Comparison of ENCODE assay signal across 8 cellular contexts in the genomic region with DNA sequence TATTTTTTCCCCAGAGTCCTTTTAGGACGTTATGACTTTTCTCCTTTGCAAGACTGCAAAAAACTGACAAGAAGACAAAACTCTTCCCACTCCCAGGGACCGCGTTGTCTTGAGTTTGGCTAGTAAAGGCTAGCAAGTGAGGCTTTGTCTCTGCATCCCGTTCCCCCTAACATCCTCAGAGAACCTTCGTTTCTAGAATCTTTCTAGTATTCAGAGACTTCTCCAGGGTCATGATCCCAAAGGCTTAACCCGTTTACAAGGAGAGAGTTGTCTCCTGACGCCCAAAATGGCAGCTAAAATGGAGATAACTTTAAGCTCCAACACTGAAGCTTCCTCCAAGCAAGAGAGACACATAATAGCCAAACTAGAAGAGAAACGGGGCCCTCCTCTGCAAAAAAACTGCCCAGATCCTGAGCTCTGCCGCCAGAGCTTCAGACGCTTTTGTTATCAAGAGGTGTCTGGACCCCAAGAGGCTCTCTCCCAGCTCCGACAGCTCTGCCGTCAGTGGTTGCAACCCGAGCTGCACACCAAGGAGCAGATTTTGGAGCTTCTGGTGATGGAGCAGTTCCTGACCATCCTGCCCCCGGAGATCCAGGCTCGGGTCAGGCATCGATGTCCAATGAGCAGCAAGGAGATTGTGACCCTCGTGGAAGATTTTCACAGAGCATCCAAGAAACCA. TPM values are rescaled to one million over a fixed set of nuclear protein-coding genes. Genes with fewer than 3 reads are reported as not detected.
A peak's percentile ranks its signal among the peaks of the same experiment; 100 is the strongest.
DNase-seq lines count a peak whose midpoint lies in the region; ATAC-seq lines count a peak whose summit lies in the region.

No MANE protein-coding gene starts in this region.

- H3K36me3 Mint-ChIP-seq in activated naive CD4-positive, alpha-beta T cell treated with anti-CD3 and anti-CD28 coated beads, Interleukin-2, amount 50 U/mL, for 72 hours: peaks cover 71 to 78% of the 10 kb centered on the region in 2 donors

- H3K9ac ChIP-seq in stomach smooth muscle (ENCODE audit: low read length in 2 of 2): peak overlapping the region; percentile 90 to 96

- peaks cover 40 to 43% of the 10 kb centered on the region in 2 donors for H3K36me3 ChIP-seq in stomach smooth muscle (ENCODE audit: control insufficient read depth in 2 of 2, insufficient read depth in 2 of 2, low read length in 2 of 2)

- H3K27me3 ChIP-seq in stomach smooth muscle (ENCODE audit: control insufficient read depth in 1 of 2, insufficient read depth in 2 of 2, low read length in 2 of 2): no peaks in the 10 kb centered on the region

- H3K27ac ChIP-seq in stomach smooth muscle (ENCODE audit: low read length): peak overlapping the region; percentile 73

- DNase-seq in COR-L47 (lab: John Stamatoyannopoulos, UW) (peak; percentile 14), HT1080 (ENCODE audit: low read depth) (peak; percentile 5), iPS-NIHi7 (ENCODE audit: extremely low spot score) (peak; percentile 55), cerebellar nuclear complex (lab: John Stamatoyannopoulos, UW) (no peak), NCI-H187 treated with DMSO at 0.1 percent for 48 hours (lab: John Stamatoyannopoulos, UW) (no peak)
- DNase-seq in activated naive CD4-positive, alpha-beta T cell treated with anti-CD3 and anti-CD28 coated beads, Interleukin-2, amount 50 U/mL, for 72 hours (ENCODE audit: low spot score in 2 of 2): peak in 1 of 2 donors; percentile 12

- H3K27ac Mint-ChIP-seq in activated naive CD4-positive, alpha-beta T cell treated with anti-CD3 and anti-CD28 coated beads, Interleukin-2, amount 50 U/mL, for 72 hours: peak overlapping the region; percentile 91 to 94

- peak overlapping the region; percentile 74 to 92 for H3K4me3 ChIP-seq in stomach smooth muscle (ENCODE audit: low read length in 2 of 2)

- peaks cover 27 to 29% of the 10 kb centered on the region in 2 donors for H3K9me3 Mint-ChIP-seq in activated naive CD4-positive, alpha-beta T cell treated with anti-CD3 and anti-CD28 coated beads, Interleukin-2, amount 50 U/mL, for 72 hours

- H3K4me1 ChIP-seq in stomach smooth muscle (ENCODE audit: control insufficient read depth, insufficient read depth, low read length): peaks cover 19% of the 10 kb centered on the region

- peaks cover 9 to 39% of the 10 kb centered on the region in 2 donors for H3K9me3 ChIP-seq in stomach smooth muscle (ENCODE audit: control insufficient read depth in 2 of 2, low read length in 2 of 2)

- ATAC-seq in activated naive CD4-positive, alpha-beta T cell treated with anti-CD3 and anti-CD28 coated beads, Interleukin-2, amount 50 U/mL, for 72 hours: no peak
- no peak for ATAC-seq in GM21786 (IDR thresholded peaks at IDR 0.05; ENCODE audit: unreplicated experiment)

RNA-seq across cellular contexts. Expression of a gene that starts 0.8 kb away (rescaled TPM):
- 9.7 and 15.1 TPM in 2 replicates for total RNA-seq in HT1080 (2014; rRNA removed; shearing (Covaris generic))
- 11.4 and 15.0 TPM in 2 replicates for polyA plus RNA-seq in HT1080 (2015; cell fraction: cytosol; rRNA removed)
- 17.7 and 20.1 TPM in 2 replicates for polyA plus RNA-seq in HT1080 (2015; cell fraction: nucleus; rRNA removed)
- 1 to 10 TPM; 5.2 to 7.7 TPM for total RNA-seq in activated naive CD4-positive, alpha-beta T cell treated with anti-CD3 and anti-CD28 coated beads, Interleukin-2, amount 50 U/mL, for 72 hours

RNA-seq across cellular contexts. Expression of a gene that starts 1.1 kb away (rescaled TPM):
- 13.5 and 15.3 TPM in 2 replicates for total RNA-seq in HT1080 (2014; rRNA removed; shearing (Covaris generic))
- polyA plus RNA-seq in HT1080 (2015; cell fraction: cytosol; rRNA removed): 17.1 and 17.6 TPM in 2 replicates
- 20.2 and 22.5 TPM in 2 replicates for polyA plus RNA-seq in HT1080 (2015; cell fraction: nucleus; rRNA removed)
- 10 to 100 TPM in 1 of 2 donors, 1 to 10 TPM in 1; 7.6 to 14.1 TPM for total RNA-seq in activated naive CD4-positive, alpha-beta T cell treated with anti-CD3 and anti-CD28 coated beads, Interleukin-2, amount 50 U/mL, for 72 hours

RNA-seq across cellular contexts. Expression of a gene that starts 41.4 kb away (rescaled TPM):
- 1.4 and 2.1 TPM in 2 replicates for total RNA-seq in HT1080 (2014; rRNA removed; shearing (Covaris generic))
- polyA plus RNA-seq in HT1080 (2015; cell fraction: cytosol; rRNA removed): 1.2 and 1.5 TPM in 2 replicates
- polyA plus RNA-seq in HT1080 (2015; cell fraction: nucleus; rRNA removed): 2.6 and 2.9 TPM in 2 replicates
- 1 to 10 TPM; 2.0 to 3.1 TPM for total RNA-seq in activated naive CD4-positive, alpha-beta T cell treated with anti-CD3 and anti-CD28 coated beads, Interleukin-2, amount 50 U/mL, for 72 hours

RNA-seq across cellular contexts. Expression of a gene that starts 41.6 kb away (rescaled TPM):
- total RNA-seq in HT1080 (2014; rRNA removed; shearing (Covaris generic)): 11.9 and 23.5 TPM in 2 replicates
- 53.8 and 54.1 TPM in 2 replicates for polyA plus RNA-seq in HT1080 (2015; cell fraction: cytosol; rRNA removed)
- polyA plus RNA-seq in HT1080 (2015; cell fraction: nucleus; rRNA removed): 36.7 and 47.0 TPM in 2 replicates
- total RNA-seq in activated naive CD4-positive, alpha-beta T cell treated with anti-CD3 and anti-CD28 coated beads, Interleukin-2, amount 50 U/mL, for 72 hours: 10 to 100 TPM; 29.2 to 40.1 TPM

RNA-seq across cellular contexts. Expression of a gene that starts 46.2 kb away (rescaled TPM):
- total RNA-seq in HT1080 (2014; rRNA removed; shearing (Covaris generic)): not detected in 2 replicates
- not detected in 2 replicates for polyA plus RNA-seq in HT1080 (2015; cell fraction: cytosol; rRNA removed)
- polyA plus RNA-seq in HT1080 (2015; cell fraction: nucleus; rRNA removed): not detected in 2 replicates
- not detected for total RNA-seq in activated naive CD4-positive, alpha-beta T cell treated with anti-CD3 and anti-CD28 coated beads, Interleukin-2, amount 50 U/mL, for 72 hours

Comparison
In these comparisons a context has a peak if more than half of its experiments do, and no peak if none do; other contexts are left out.
1. DNase-seq: peak in COR-L47 (single experiment), HT1080 (single experiment) and iPS-NIHi7 (single experiment); none in cerebellar nuclear complex (0 of 2) and NCI-H187 treated with DMSO at 0.1 percent for 48 hours (single experiment).